Comparison of ENCODE assay signal across 8 cellular contexts in the genomic region with DNA sequence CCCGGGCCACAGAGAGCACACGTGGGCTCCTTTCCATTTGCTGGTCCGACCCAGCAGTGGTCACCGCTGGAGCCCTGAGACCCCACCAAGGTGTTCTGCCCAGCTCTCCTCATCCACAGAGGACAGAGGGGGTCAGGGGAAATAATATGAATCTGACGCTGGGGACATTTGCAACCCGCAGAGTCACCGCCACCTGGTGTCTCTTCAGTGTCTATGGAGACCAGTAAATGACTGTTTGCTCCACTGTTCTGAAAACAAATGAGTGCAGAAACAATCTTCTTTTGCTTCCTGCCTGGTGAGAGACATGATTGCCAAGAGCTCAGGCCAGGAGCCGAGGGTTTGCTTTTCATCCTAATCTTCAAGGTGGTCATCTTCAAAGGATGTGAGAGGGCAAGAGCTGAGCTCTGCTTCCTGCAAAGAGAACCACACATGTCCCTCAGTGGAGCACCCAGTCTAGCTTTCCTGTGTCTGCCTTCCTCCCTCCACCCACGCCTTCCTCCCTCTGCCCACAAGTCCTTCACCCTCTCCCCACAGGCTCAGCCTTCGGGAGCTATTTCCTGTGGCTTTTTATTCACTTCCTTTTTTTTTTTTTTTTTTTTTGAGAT. TPM values are rescaled to one million over a fixed set of nuclear protein-coding genes. Genes with fewer than 3 reads are reported as not detected.
DNase-seq lines count a peak whose midpoint lies in the region; ATAC-seq and TF ChIP-seq lines count a peak whose summit lies in the region.

No MANE protein-coding gene starts in this region.

- ATAC-seq in DND-41 (ENCODE audit: insufficient read depth, low read depth) (peak; percentile 59), IMR-90 (ENCODE audit: low read depth) (no peak), T-cell (replicated peaks in 1 of 4) (peak in 1 of 4 experiments; percentile 16), GM19324 (IDR thresholded peaks at IDR 0.05; ENCODE audit: low FRiP score, unreplicated experiment) (no peak), GM21367 (IDR thresholded peaks at IDR 0.05; ENCODE audit: unreplicated experiment) (no peak)

- H3K56ac ChIP-seq in IMR-90 (ENCODE audit: extremely low read depth, insufficient read depth, low read length) = no peak overlapping the region

- H4K20me1 ChIP-seq in DND-41 (ENCODE audit: insufficient read depth, low read length) (0 out of 2 replicates have a peak, but pooled peaks cover 2% of the 10 kb centered on the region), IMR-90 (ENCODE audit: insufficient read depth, low read length) (0 out of 2 replicates have a peak, but pooled peaks cover 3% of the 10 kb centered on the region)

- peak overlapping the region; percentile 90 for H2BK120ac ChIP-seq in IMR-90 (ENCODE audit: low read depth, low read length)

- peak overlapping the region; percentile 91 for H3K4ac ChIP-seq in IMR-90 (ENCODE audit: low read depth, low read length)

- H2BK15ac ChIP-seq in IMR-90 (ENCODE audit: low read depth, low read length) = peak overlapping the region; percentile 83; the same call in 2 of the 3 replicates

- H3K4me1 ChIP-seq in DND-41 (ENCODE audit: insufficient read depth, low read length) = peaks cover 50% of the 10 kb centered on the region
- H3K4me1 ChIP-seq in IMR-90 (ENCODE audit: control insufficient read depth, insufficient read depth, low read length) = peaks cover 16% of the 10 kb centered on the region

- H3K4me3 ChIP-seq in DND-41 (ENCODE audit: low read depth in 1 of 2, low read length in 2 of 2) (peak overlapping the region in 1 of 2 experiments; percentile 41; a peak in 2 of 4 replicates), IMR-90 (ENCODE audit: insufficient read depth, low read depth, low read length) (no peak overlapping the region), cardiac fibroblast (replicated peaks in 1 of 2; ENCODE audit: low read depth in 2 of 2, low read length in 2 of 2) (no peak overlapping the region)

- H4K5ac ChIP-seq in IMR-90 (ENCODE audit: low read depth, low read length) = peak overlapping the region; percentile 53

- H3K4me1 Mint-ChIP-seq in T-cell = peaks cover 38 to 42% (median 41%) of the 10 kb centered on the region in 3 donors

- BruUV-seq in IMR-90 (replicated peaks; lab: Mats Ljungman, UMichigan) = no TSS peak

- H3K23ac ChIP-seq in IMR-90 (ENCODE audit: low read depth, low read length) = peak overlapping the region; percentile 44; the same call in 1 of the 2 replicates

- H4K8ac ChIP-seq in IMR-90 (ENCODE audit: low read depth in 2 of 2, low read length in 2 of 2) = peak overlapping the region; percentile 71 to 83

- peak overlapping the region; percentile 5 for H2AK9ac ChIP-seq in IMR-90 (replicated peaks; ENCODE audit: low read depth, low read length, poor library complexity)

- peak overlapping the region; percentile 94 for H2BK20ac ChIP-seq in IMR-90 (ENCODE audit: low read depth, low read length)

- 0 out of 4 replicates have a peak, but pooled peaks cover 0 to 4% of the 10 kb centered on the region in 2 experiments for H3K79me1 ChIP-seq in IMR-90 (ENCODE audit: low read depth in 1 of 2, low read length in 2 of 2)

- peak overlapping the region; percentile 27 for H2BK5ac ChIP-seq in IMR-90 (ENCODE audit: low read depth, low read length, poor library complexity, severe bottlenecking)

- CTCF ChIA-PET in IMR-90 (lab: Yijun Ruan, JAX) (interaction anchor here (0.9 to 4.0 kb wide), 3 partner anchors 66 to 90 kb away, joined by 3 to 56 read pairs (median 6); no protein-coding TSS in a partner anchor), T-cell (lab: Charles Lee) (interaction anchor here (0.6 to 4.1 kb wide), 13 partner anchors 11 to 791 kb away, joined by 3 to 165 read pairs (median 4); partner anchors contain the start of gene SLC7A5 (in 1 of the 2))

- no peak for TF ChIP-seq POLR2A in IMR-90 (IDR thresholded peaks at IDR 0.05; ENCODE audit: low read depth, low read length)

- H2AFZ ChIP-seq in DND-41 (ENCODE audit: low read depth, low read length) (peak overlapping the region; percentile 48), IMR-90 (replicated peaks; ENCODE audit: low read length, poor library complexity) (peak overlapping the region; percentile 91)

- H3K27ac ChIP-seq in DND-41 (ENCODE audit: low read length) (peak overlapping the region; percentile 96), IMR-90 (ENCODE audit: insufficient read depth, low read length) (no peak overlapping the region)

- peak overlapping the region; percentile 69 for H3K18ac ChIP-seq in IMR-90 (ENCODE audit: low read depth, low read length)

- H3K9me3 Mint-ChIP-seq in T-cell = no peaks in the 10 kb centered on the region

- peak; percentile 56 for TF ChIP-seq CTCF in DND-41 (IDR thresholded peaks at IDR 0.05; ENCODE audit: borderline replicate concordance, extremely low read depth, low read length, poor library complexity, severe bottlenecking)
- no peak for TF ChIP-seq CTCF in IMR-90 (conservative IDR thresholded peaks at IDR 0.05; ENCODE audit: low read depth, low read length)
- no peak for TF ChIP-seq CTCF in cardiac fibroblast (IDR thresholded peaks at IDR 0.05; ENCODE audit: low read depth, low read length)

- peak overlapping the region; percentile 88 to 92 for H3K27ac Mint-ChIP-seq in T-cell

- no CpG with 5 or more reads among the region's 10 CpGs for WGBS in IMR-90 (ENCODE audit: extremely low coverage in 2 of 2, insufficient read length in 1 of 2), 2 experiments

- H3K4me2 ChIP-seq in DND-41 (ENCODE audit: insufficient read depth, low read length) (peak overlapping the region; percentile 59), IMR-90 (ENCODE audit: low read depth, low read length) (no peak overlapping the region)

- POLR2A ChIA-PET in IMR-90 (lab: Charles Lee; ENCODE audit: unreplicated experiment) = no interaction called here
- POLR2A ChIA-PET in T-cell (lab: Charles Lee) = interaction anchor here in 1 of 2 donors (0.9 kb wide), 1 partner anchor 90 kb away, joined by 4 read pairs; no protein-coding TSS in a partner anchor

- peak overlapping the region; percentile 93 for H4K91ac ChIP-seq in IMR-90 (ENCODE audit: insufficient read depth, low read depth, low read length)

- H3K36me3 Mint-ChIP-seq in T-cell = no peaks in the 10 kb centered on the region

- H3K79me2 ChIP-seq in DND-41 (ENCODE audit: insufficient read depth, low read length) = peaks cover 17% of the 10 kb centered on the region

- H3K4me3 Mint-ChIP-seq in T-cell = peak overlapping the region; percentile 39 to 78 (median 57)

- H3K27me3 Mint-ChIP-seq in T-cell = no peaks in the 10 kb centered on the region

- peak overlapping the region; percentile 81 for H3K14ac ChIP-seq in IMR-90 (replicated peaks; ENCODE audit: low read depth, low read length)

- peak overlapping the region; percentile 86; the same call in 1 of the 2 replicates for H2AK5ac ChIP-seq in IMR-90 (ENCODE audit: low read depth, low read length)

- intact Hi-C loops in IMR-90 (cut with micrococcal nuclease) = no loop called here

- TF ChIP-seq RAD21 in IMR-90 (IDR thresholded peaks at IDR 0.05; ENCODE audit: low read length) = no peak

- H3K9ac ChIP-seq in DND-41 (ENCODE audit: low read depth, low read length) (peak overlapping the region; percentile 90), IMR-90 (ENCODE audit: low read depth, low read length) (no peak overlapping the region)

- in situ Hi-C loops in IMR-90 (cut with MboI; ENCODE audit: low sequenced_read_pairs) = no loop called here

- H3K36me3 ChIP-seq in DND-41 (ENCODE audit: insufficient read depth, low read length) (no peaks in the 10 kb centered on the region; the same call in 1 of the 2 replicates), IMR-90 (ENCODE audit: control insufficient read depth, insufficient read depth, low read length) (no peaks in the 10 kb centered on the region)

- dilution Hi-C loops in IMR-90 (cut with HindIII; ENCODE audit: low sequenced_read_pairs, unreplicated experiment) = no loop called here

- H3K27me3 ChIP-seq in DND-41 (ENCODE audit: insufficient read depth, low read length, poor library complexity) (no peaks in the 10 kb centered on the region), IMR-90 (ENCODE audit: control insufficient read depth, insufficient read depth, low read length) (no peaks in the 10 kb centered on the region)

- peak; percentile 92 for DNase-seq in DND-41
- DNase-seq in IMR-90 = peak; percentile 38
- peak in 21 of 34 experiments; percentile 6 to 41 (median 23) for DNase-seq in T-cell
- peak; percentile 57 to 73 for DNase-seq in cardiac fibroblast (ENCODE audit: low read depth in 2 of 2)
- peak; percentile 84 for DNase-seq in pons (ENCODE audit: low spot score)
- no peak for DNase-seq in NCI-H510A (lab: John Stamatoyannopoulos, UW)

- H3K9me1 ChIP-seq in IMR-90 (ENCODE audit: insufficient read depth, low read length) = peaks cover 7% of the 10 kb centered on the region

- H3K9me3 ChIP-seq in DND-41 (ENCODE audit: insufficient read depth, low read length, severe bottlenecking) = no peaks in the 10 kb centered on the region
- H3K9me3 ChIP-seq in IMR-90 (ENCODE audit: control insufficient read depth, insufficient read depth, low read length) = no peaks in the 10 kb centered on the region

TF ChIP-seq in IMR-90, 13 proteins besides CTCF, POLR2A, EP300 and RAD21 (continues in another document):
- no peak for TF ChIP-seq CHD1 (IDR thresholded peaks at IDR 0.05; ENCODE audit: low read depth, low read length)
- no peak for TF ChIP-seq FOS (IDR thresholded peaks at IDR 0.05; ENCODE audit: low read depth, low read length)
- no peak for TF ChIP-seq CEBPB (IDR thresholded peaks at IDR 0.05; ENCODE audit: low read depth, low read length)
- TF ChIP-seq NFE2L2 (IDR thresholded peaks at IDR 0.05; ENCODE audit: low read depth, low read length) = no peak
- no peak for TF ChIP-seq RFX5 (IDR thresholded peaks at IDR 0.05; ENCODE audit: low read depth, low read length)
- TF ChIP-seq SMC3 (IDR thresholded peaks at IDR 0.05; ENCODE audit: low read depth, low read length) = no peak
- no peak for TF ChIP-seq ELK1 (IDR thresholded peaks at IDR 0.05; ENCODE audit: borderline replicate concordance, low read depth, low read length)
- no peak for TF ChIP-seq MAZ (IDR thresholded peaks at IDR 0.05; ENCODE audit: borderline replicate concordance, low read depth, low read length)
- no peak for TF ChIP-seq RCOR1 (IDR thresholded peaks at IDR 0.05; ENCODE audit: insufficient replicate concordance, low read length)

RNA-seq across cellular contexts. Expression of gene KLHDC4, which starts 14.7 kb away (rescaled TPM):
- total RNA-seq in IMR-90 (2012; rRNA removed) (13.6 and 16.1 TPM in 2 replicates), T-cell (100 to 1,000 TPM; 104 to 136 (median 116) TPM)
- polyA plus RNA-seq in IMR-90 (2012; rRNA removed) = 19.0 and 22.9 TPM in 2 replicates
- 19.5 and 22.2 TPM in 2 replicates for polyA plus RNA-seq in IMR-90 (2012; cell fraction: cytosol; rRNA removed)
- 70.1 and 93.8 TPM in 2 replicates for polyA plus RNA-seq in IMR-90 (2012; cell fraction: nucleus; rRNA removed; ENCODE audit: low replicate concordance)
